Comparison of ENCODE assay signal across 28 cellular contexts in genomic region chr12:86173044-86173443, GRCh38.
"Had no signal": no experiment of that assay in that cellular context is flagged by ENCODE, and none has a peak within 500 bp of the region (broad histone marks: within the 10 kb centered on the region; RNA-seq: fewer than 3 reads in every experiment).

No MANE protein-coding gene starts in this region.

- H3K27me3 Mint-ChIP-seq: dendritic cell treated with granulocyte-macrophage colony-stimulating factor and Interleukin-4, amounts not matched to agents 40 ng/mL and 50 ng/mL, for 4 days; effector memory CD8-positive, alpha-beta T cell; naive B cell had no signal

- H3K36me3 ChIP-seq: colonic mucosa, esophagus squamous epithelium, gastrocnemius medialis, heart right ventricle, left lung, lower lobe of right lung had no signal

- H3K27ac ChIP-seq: colonic mucosa, epithelial cell of prostate, esophagus squamous epithelium, gastrocnemius medialis, heart right ventricle, left lung, lower lobe of right lung had no signal

- H3K4me1 Mint-ChIP-seq: naive B cell had no signal

- DNase-seq: colonic mucosa; cortex of kidney; effector CD8-positive, alpha-beta T cell; effector memory CD8-positive, alpha-beta T cell; endodermal cell; erythroblast; esophagus squamous epithelium; foreskin fibroblast; foreskin melanocyte; gastrocnemius medialis; glutamatergic neuron; head of caudate nucleus; heart right ventricle; hippocampal formation; left cardiac atrium; left lung; left ventricle myocardium superior; lower lobe of right lung; mesenchymal stem cell; mucosa of descending colon; naive B cell had no signal

- H3K27me3 ChIP-seq: colonic mucosa, esophagus squamous epithelium, gastrocnemius medialis, heart right ventricle, left lung had no signal

- FAIRE-seq: endometrium, islet of Langerhans, keratinocyte had no signal

- H3K9me3 Mint-ChIP-seq: dendritic cell treated with granulocyte-macrophage colony-stimulating factor and Interleukin-4, amounts not matched to agents 40 ng/mL and 50 ng/mL, for 4 days; endodermal cell had no signal

- H3K4me1 ChIP-seq: colonic mucosa, esophagus squamous epithelium, gastrocnemius medialis, left lung, lower lobe of right lung had no signal

- H3K4me3 Mint-ChIP-seq: dendritic cell treated with granulocyte-macrophage colony-stimulating factor and Interleukin-4, amounts not matched to agents 40 ng/mL and 50 ng/mL, for 4 days; effector memory CD8-positive, alpha-beta T cell; endodermal cell; mesothelial cell of epicardium; naive B cell had no signal

- H3K36me3 Mint-ChIP-seq: mesothelial cell of epicardium, naive B cell had no signal

- ATAC-seq: effector memory CD8-positive, alpha-beta T cell; esophagus mucosa; gastrocnemius medialis; heart right ventricle; left cardiac atrium; left lung; left ventricle myocardium superior; lower lobe of right lung; mucosa of descending colon had no signal

- H3K9me3 ChIP-seq: colonic mucosa, esophagus squamous epithelium, gastrocnemius medialis, heart right ventricle, left lung, lower lobe of right lung, mucosa of descending colon had no signal

- H3K27ac Mint-ChIP-seq: dendritic cell treated with granulocyte-macrophage colony-stimulating factor and Interleukin-4, amounts not matched to agents 40 ng/mL and 50 ng/mL, for 4 days; effector memory CD8-positive, alpha-beta T cell; endodermal cell; mesothelial cell of epicardium; naive B cell had no signal

- H3K4me3 ChIP-seq: colonic mucosa, esophagus squamous epithelium, gastrocnemius medialis, heart right ventricle, left lung, lower lobe of right lung, mucosa of descending colon had no signal
